8 cellular contexts compared by ENCODE assay signal in genomic region chr2:105329561-105330495, GRCh38. TPM values are rescaled to one million over a fixed set of nuclear protein-coding genes. Genes with fewer than 3 reads are reported as not detected.
A peak's percentile ranks its signal among the peaks of the same experiment; 100 is the strongest.
DNase-seq lines count a peak whose midpoint lies in the region; FAIRE-seq and TF ChIP-seq lines count a peak whose summit lies in the region.

Gene TGFBRAP1 (minus strand): TSS chr2:105329735. CDS start chr2:105308301, 21,434 bp downstream.

- H3K4me1 Mint-ChIP-seq in immature natural killer cell, result peaks cover 31 to 37% of the 10 kb centered on the region in 2 donors

- H3K36me3 ChIP-seq in H7 (replicated peaks; ENCODE audit: control insufficient read depth, insufficient read depth, low read length) (no peaks in the 10 kb centered on the region), small intestine (ENCODE audit: control insufficient read depth in 2 of 2, insufficient read depth in 2 of 2, low read length in 2 of 2) (no peaks in the 10 kb centered on the region)

- peak within 1 kb of the TSS; percentile 89 to 99 (median 92) for H3K27ac Mint-ChIP-seq in immature natural killer cell

- peak within 1 kb of the TSS; percentile 62 to 93 for H3K27ac ChIP-seq in small intestine (ENCODE audit: low read depth in 1 of 2, low read length in 1 of 2)

- FAIRE-seq in small intestine (lab: Jason Lieb, UNC), result no peak

- H3K9me3 Mint-ChIP-seq in immature natural killer cell, result no peaks in the 10 kb centered on the region

- DNase-seq in H7 (peak; percentile 92), LoVo (ENCODE audit: low spot score) (peak; percentile 47), UCSD-AML1 (lab: John Stamatoyannopoulos, UW; ENCODE audit: unreplicated experiment) (peak; percentile 69), T47D (ENCODE audit: low read depth in 1 of 2, low spot score in 1 of 2) (peak; percentile 45 to 47), immature natural killer cell (peak; percentile 73 to 77 (median 77)), small intestine (peak; percentile 60), DMS153 (lab: John Stamatoyannopoulos, UW) (no peak)

- in situ Hi-C loops in T47D (cut with HindIII; ENCODE audit: low pct_unique_long_range_greater_than_20kb, low sequenced_read_pairs), result no loop called here

- no peaks in the 10 kb centered on the region for H3K4me1 ChIP-seq in small intestine (ENCODE audit: control insufficient read depth in 2 of 2, insufficient read depth in 1 of 2, low read depth in 1 of 2, low read length in 1 of 2)

- H3K36me3 Mint-ChIP-seq in immature natural killer cell, result peaks cover 0 to 2% (median 0%) of the 10 kb centered on the region in 3 donors

- H3K27me3 ChIP-seq in H7 (ENCODE audit: control insufficient read depth, insufficient read depth, low read length) (no peaks in the 10 kb centered on the region), small intestine (ENCODE audit: control insufficient read depth in 2 of 2, insufficient read depth in 2 of 2, low read length in 2 of 2) (no peaks in the 10 kb centered on the region)

- peaks cover 0 to 18% (median 14%) of the 10 kb centered on the region in 3 donors for H3K27me3 Mint-ChIP-seq in immature natural killer cell (ENCODE audit: low read depth in 3 of 3)

- H3K4me3 Mint-ChIP-seq in immature natural killer cell, result peak within 1 kb of the TSS; percentile 87 to 95 (median 91)

- H3K4me3 ChIP-seq in GM12875 (ENCODE audit: low read depth, low read length) (peak within 1 kb of the TSS; percentile 79), H7 (ENCODE audit: insufficient read depth, low read depth, low read length) (peak within 1 kb of the TSS; percentile 60), small intestine (ENCODE audit: low read depth in 1 of 2, low read length in 2 of 2) (peak within 1 kb of the TSS; percentile 70 to 79)

- 2 to 3% (median 3%) methylated on average over 44 to 101 of the region's 101 CpGs for WGBS in small intestine, 3 donors

- TF ChIP-seq CTCF in GM12875 (IDR thresholded peaks at IDR 0.05; ENCODE audit: borderline replicate concordance, insufficient read depth, low read depth, low read length), result no peak

- H3K9me3 ChIP-seq in small intestine (ENCODE audit: control insufficient read depth, low read depth), result no peaks in the 10 kb centered on the region

RNA-seq across cellular contexts. Expression of gene TGFBRAP1, which starts in this region (rescaled TPM):
- 16.4 and 19.5 TPM in 2 replicates for total RNA-seq in H7 (2014; rRNA removed; shearing (Covaris generic))
- polyA plus RNA-seq in immature natural killer cell (10 to 100 TPM; 10.7 to 29.8 (median 15.7) TPM), small intestine (1 to 10 TPM; 6.0 to 8.2 (median 7.3) TPM)
